ENCODE assay signal across 8 cellular contexts in genomic region chr3:134640872-134641470, GRCh38. TPM values are rescaled to one million over a fixed set of nuclear protein-coding genes. Genes with fewer than 3 reads are reported as not detected.
A peak's percentile ranks its signal among the peaks of the same experiment; 100 is the strongest.
DNase-seq lines count a peak whose midpoint lies in the region; ATAC-seq and TF ChIP-seq lines count a peak whose summit lies in the region.

No MANE protein-coding gene starts in this region.

- H3K27me3 Mint-ChIP-seq in H9 (ENCODE audit: low read depth) (peaks cover 59% of the 10 kb centered on the region), glutamatergic neuron (ENCODE audit: unreplicated experiment) (peaks cover 4% of the 10 kb centered on the region)

- H3K4me1 ChIP-seq in H9 (ENCODE audit: insufficient read depth, low read length) (peaks cover 5% of the 10 kb centered on the region; the same call in 1 of the 2 replicates), upper lobe of right lung (no peaks in the 10 kb centered on the region)

- ATAC-seq in upper lobe of right lung (peak; percentile 21), GM19324 (IDR thresholded peaks at IDR 0.05; ENCODE audit: low FRiP score, unreplicated experiment) (no peak), HG03025 (IDR thresholded peaks at IDR 0.05; ENCODE audit: low FRiP score, unreplicated experiment) (no peak)

- H2BK12ac ChIP-seq in H9 (ENCODE audit: insufficient read length, low read depth, low read length): no peak overlapping the region

- H2BK15ac ChIP-seq in H9 (ENCODE audit: low read depth, low read length): no peak overlapping the region

- intact Hi-C loops in upper lobe of right lung (cut with DNase I): no loop called here

- peaks cover 2% of the 10 kb centered on the region; the same call in 1 of the 2 replicates for H3K27me3 ChIP-seq in H9 (ENCODE audit: insufficient read depth, low read length)
- no peaks in the 10 kb centered on the region for H3K27me3 ChIP-seq in upper lobe of right lung

- no peak overlapping the region for H3K4me2 ChIP-seq in H9 (ENCODE audit: insufficient read depth, insufficient read length, low read length)

- H2BK120ac ChIP-seq in H9 (ENCODE audit: low read depth, low read length, poor library complexity, severe bottlenecking): no peak overlapping the region

- H3K9me3 Mint-ChIP-seq in H9 (no peaks in the 10 kb centered on the region), glutamatergic neuron (ENCODE audit: unreplicated experiment) (no peaks in the 10 kb centered on the region)

- H3K4me1 Mint-ChIP-seq in H9 (peaks cover 29 to 35% of the 10 kb centered on the region in 2 experiments), glutamatergic neuron (ENCODE audit: low read depth, unreplicated experiment) (no peaks in the 10 kb centered on the region)

- no peaks in the 10 kb centered on the region for H3K79me2 ChIP-seq in H9 (ENCODE audit: insufficient read depth, low read length)

- H3K36me3 ChIP-seq in upper lobe of right lung: no peaks in the 10 kb centered on the region

- WGBS in H9 (ENCODE audit: extremely low coverage, insufficient read length, low lambda C conversion rate): no CpG with 5 or more reads among the region's 4 CpGs

- H3K4ac ChIP-seq in H9 (ENCODE audit: low read depth, low read length): no peak overlapping the region

- DNase-seq in DMS 273 treated with DMSO at 0.1 percent for 48 hours (lab: John Stamatoyannopoulos, UW) (peak; percentile 43), H9 (peak; percentile 69), SK-N-DZ (ENCODE audit: low spot score) (peak; percentile 94), glutamatergic neuron (peak; percentile 54), upper lobe of right lung (no peak), dedifferentiated amniotic fluid mesenchymal stem cell (ENCODE audit: extremely low spot score) (no peak)

- H3K23me2 ChIP-seq in H9 (ENCODE audit: insufficient read length, low read depth, low read length, poor library complexity, severe bottlenecking): no peaks in the 10 kb centered on the region

- H3K23ac ChIP-seq in H9 (ENCODE audit: insufficient read length, low read depth, low read length): no peak overlapping the region

- no peak overlapping the region for H3K9ac ChIP-seq in H9 (ENCODE audit: extremely low read depth, insufficient read length, low read length)

- no peak overlapping the region for H2AFZ ChIP-seq in H9 (ENCODE audit: low read length)

- H3K27ac ChIP-seq in H9 (ENCODE audit: insufficient read length, low read depth, low read length) (no peak overlapping the region), upper lobe of right lung (no peak overlapping the region)

- no peak overlapping the region for H3T11ph ChIP-seq in H9 (ENCODE audit: low read length)

- H2BK20ac ChIP-seq in H9 (ENCODE audit: low read depth, low read length, poor library complexity, severe bottlenecking): no peak overlapping the region

- no peak overlapping the region for H4K8ac ChIP-seq in H9 (replicated peaks; ENCODE audit: insufficient read length, low read depth, low read length)

- H3K4me3 Mint-ChIP-seq in H9 (no peak overlapping the region), glutamatergic neuron (ENCODE audit: unreplicated experiment) (no peak overlapping the region)

- no peak overlapping the region for H2AK5ac ChIP-seq in H9 (ENCODE audit: insufficient read length, low read length)

- peak; percentile 78 for TF ChIP-seq CTCF in H9 (conservative IDR thresholded peaks at IDR 0.05)
- TF ChIP-seq CTCF in glutamatergic neuron (IDR thresholded peaks at IDR 0.05; ENCODE audit: partially characterized antibody, unreplicated experiment): peak; percentile 53
- peak; percentile 23 for TF ChIP-seq CTCF in upper lobe of right lung (IDR thresholded peaks at IDR 0.05)

- H2BK5ac ChIP-seq in H9 (ENCODE audit: insufficient read length, low read length): no peak overlapping the region

- H3K27ac Mint-ChIP-seq in H9 (no peak overlapping the region), glutamatergic neuron (ENCODE audit: unreplicated experiment) (no peak overlapping the region)

- H3K36me3 Mint-ChIP-seq in H9 (ENCODE audit: insufficient read depth in 1 of 3, low read depth in 3 of 3): no peaks in the 10 kb centered on the region
- no peaks in the 10 kb centered on the region for H3K36me3 Mint-ChIP-seq in glutamatergic neuron (ENCODE audit: unreplicated experiment)

- no peak overlapping the region for H4K91ac ChIP-seq in H9 (ENCODE audit: insufficient read length, low read depth, low read length)

- H3K9me3 ChIP-seq in H9 (ENCODE audit: control insufficient read depth, low read depth, low read length) (no peaks in the 10 kb centered on the region), upper lobe of right lung (no peaks in the 10 kb centered on the region)

- H3K79me1 ChIP-seq in H9 (ENCODE audit: insufficient read depth, low read depth, low read length, poor library complexity, severe bottlenecking): no peaks in the 10 kb centered on the region

- no peak overlapping the region for H3K14ac ChIP-seq in H9 (ENCODE audit: insufficient read depth, low read length)

- H4K20me1 ChIP-seq in H9 (ENCODE audit: control insufficient read depth, insufficient read depth, insufficient read length): no peaks in the 10 kb centered on the region

- H4K5ac ChIP-seq in H9 (ENCODE audit: insufficient read length, low read depth, low read length): no peak overlapping the region

- H3K56ac ChIP-seq in H9 (ENCODE audit: insufficient read length, low read depth, low read length): no peak overlapping the region

- H3K4me3 ChIP-seq in upper lobe of right lung: no peak overlapping the region

- H3K18ac ChIP-seq in H9 (ENCODE audit: insufficient read length, low read depth, low read length): no peak overlapping the region

RNA-seq across cellular contexts. Expression of gene KY, which starts 9.9 kb away (rescaled TPM):
- total RNA-seq in H9 (2021): not detected in 2 replicates
- polyA plus RNA-seq in SK-N-DZ (2014; cell fraction: cytosol; rRNA removed): 0.40 TPM in 1 of 2 replicates, not detected in the other
- 0.64 and 0.65 TPM in 2 replicates for polyA plus RNA-seq in SK-N-DZ (2014; cell fraction: nucleus; rRNA removed)
- not detected for total RNA-seq in glutamatergic neuron (ENCODE audit: unreplicated experiment)
- total RNA-seq in upper lobe of right lung: 0.29 TPM

Comparison
In these comparisons a context has a peak if more than half of its experiments do, and no peak if none do; other contexts are left out.
1. DNase-seq: peak in DMS 273 treated with DMSO at 0.1 percent for 48 hours (single experiment), H9 (single experiment), SK-N-DZ (single experiment) and glutamatergic neuron (single experiment); none in upper lobe of right lung (single experiment) and dedifferentiated amniotic fluid mesenchymal stem cell (single experiment).
2. CTCF ChIP-seq: peak in every context shown above with its lines; median percentile 78 in H9; 53 in glutamatergic neuron; 23 in upper lobe of right lung.